ENCODE assay signal across 1 cellular context in the genomic region with DNA sequence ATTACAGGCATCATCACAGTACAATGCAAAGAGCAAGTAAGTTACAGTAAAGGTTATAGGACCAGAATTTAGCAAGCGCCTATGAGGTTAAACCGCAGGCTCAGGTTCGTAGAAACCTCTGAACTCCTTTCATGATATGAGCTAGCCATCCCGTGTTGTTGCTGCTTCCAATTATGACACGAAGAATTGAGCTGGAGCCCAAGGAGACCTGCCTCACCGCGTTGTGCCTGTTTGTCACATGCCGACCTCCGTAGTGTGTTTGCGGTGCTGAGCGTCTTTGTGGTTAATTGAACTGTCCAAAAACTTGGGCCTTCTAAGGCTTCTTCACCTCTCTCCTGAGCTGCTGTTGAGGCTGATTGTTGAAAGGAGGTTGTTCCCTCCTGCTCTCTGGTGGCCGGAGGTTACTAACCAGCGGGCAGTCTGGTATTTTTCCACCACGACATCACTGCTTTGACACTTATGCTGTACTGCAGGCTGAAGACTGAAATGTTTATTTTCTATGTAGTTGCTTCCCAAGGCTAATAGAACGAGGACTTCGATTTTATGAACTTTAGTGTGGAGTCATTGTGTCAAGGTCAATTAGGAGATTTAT.
TF ChIP-seq lines count a peak whose summit lies in the region.

No MANE protein-coding gene starts in this region.

TF ChIP-seq in H1, 55 proteins besides CTCF, POLR2A, EP300 and RAD21:
- no peak for TF ChIP-seq TEAD4 (IDR thresholded peaks at IDR 0.05; ENCODE audit: low read depth, low read length)
TF ChIP-seq in H1: peak in this region for 0.
